In genomic region chr12:31929140-31929526, GRCh38 we compare ENCODE assay signal across 12 cellular contexts. TPM values are rescaled to one million over a fixed set of nuclear protein-coding genes. Genes with fewer than 3 reads are reported as not detected.
DNase-seq lines count a peak whose midpoint lies in the region; ATAC-seq and TF ChIP-seq lines count a peak whose summit lies in the region.
"Had no signal": no experiment of that assay in that cellular context is flagged by ENCODE, and none has a peak within 500 bp of the region (broad histone marks: within the 10 kb centered on the region; RNA-seq: fewer than 3 reads in every experiment).

No MANE protein-coding gene starts in this region.

- H4K20me1 ChIP-seq in OCI-LY1 (ENCODE audit: insufficient read depth, low read length) = no peaks in the 10 kb centered on the region
- no peaks in the 10 kb centered on the region for H4K20me1 ChIP-seq in Karpas-422 (ENCODE audit: insufficient read depth, low read depth, low read length)

- H3F3A ChIP-seq in OCI-LY1 (ENCODE audit: insufficient read depth, low read length) = no peaks in the 10 kb centered on the region

- no peak for TF ChIP-seq CTCF in OCI-LY1 (IDR thresholded peaks at IDR 0.05; ENCODE audit: low read length)

- intact Hi-C loops in activated CD4-positive, alpha-beta T cell treated with anti-CD3 and anti-CD28 coated beads for 36 hours (cut with DNase I, micrococcal nuclease) = loop anchor here in 1 of 2 experiments (1.0 kb wide), 1 partner anchor 30 kb away; the partner anchor contains the start of gene RESF1

- peak; percentile 21 for DNase-seq in activated CD4-positive, alpha-beta T cell treated with anti-CD3 and anti-CD28 coated beads for 36 hours
- DNase-seq in activated CD4-positive, alpha-beta T cell treated with anti-CD3 and anti-CD28 coated beads for 1 hour = no peak
- DNase-seq in activated naive CD4-positive, alpha-beta T cell treated with anti-CD3 and anti-CD28 coated beads, Interleukin-2, amount 50 U/mL, for 72 hours (ENCODE audit: low spot score in 2 of 2) = peak in 1 of 2 donors; percentile 64
- DNase-seq in stimulated activated CD4-positive, alpha-beta T cell treated with anti-CD3 and anti-CD28 coated beads, Interleukin-4, amount 100 ng/mL, for 4 hours = peak; percentile 7 to 59
- no peak for DNase-seq in Karpas-422
- no peak for DNase-seq in activated effector memory CD4-positive, alpha-beta T cell treated with Interleukin-2 at 50 U/mL for 16 hours
- no peak for DNase-seq in islet precursor cell
- DNase-seq: GM23248, heart right ventricle, MG63 had no signal

- H2AFZ ChIP-seq in OCI-LY1 (ENCODE audit: low read length) = no peak overlapping the region
- H2AFZ ChIP-seq in Karpas-422 (ENCODE audit: low read length) = no peak overlapping the region
- H2AFZ ChIP-seq: GM23248 had no signal

- POLR2A ChIA-PET in activated CD4-positive, alpha-beta T cell treated with anti-CD3 and anti-CD28 coated beads for 36 hours (lab: Charles Lee) = interaction anchor here (0.6 kb wide), 2 partner anchors 33 to 60 kb away, joined by 4 to 6 read pairs; no protein-coding TSS in a partner anchor

- peak overlapping the region; percentile 61 for H3K9ac ChIP-seq in OCI-LY1 (ENCODE audit: low read length)
- no peak overlapping the region for H3K9ac ChIP-seq in Karpas-422 (ENCODE audit: low read length)
- H3K9ac ChIP-seq: GM23248 had no signal

- H3K4me2 ChIP-seq in OCI-LY1 (ENCODE audit: low read length) (peak overlapping the region; percentile 70), Karpas-422 (ENCODE audit: low read depth, low read length, poor library complexity, severe bottlenecking) (no peak overlapping the region)

- H3K9me3 ChIP-seq in OCI-LY1 (ENCODE audit: low read length) (0 out of 2 replicates have a peak, but pooled peaks cover 3% of the 10 kb centered on the region), Karpas-422 (ENCODE audit: low read length) (no peaks in the 10 kb centered on the region)
- H3K9me3 ChIP-seq: MG63, right atrium auricular region had no signal

- H3K4me3 Mint-ChIP-seq in activated CD4-positive, alpha-beta T cell treated with anti-CD3 and anti-CD28 coated beads for 36 hours = peak overlapping the region; percentile 66

- H3K79me2 ChIP-seq in OCI-LY1 (ENCODE audit: insufficient read depth, low read length) (no peaks in the 10 kb centered on the region), Karpas-422 (ENCODE audit: low read length) (no peaks in the 10 kb centered on the region)

- peak overlapping the region; percentile 42 for H3K4me3 ChIP-seq in OCI-LY1 (ENCODE audit: low read depth, low read length, poor library complexity, severe bottlenecking)
- no peak overlapping the region for H3K4me3 ChIP-seq in Karpas-422 (ENCODE audit: low read length)
- H3K4me3 ChIP-seq: GM23248, MG63, right atrium auricular region had no signal

- ATAC-seq in activated CD4-positive, alpha-beta T cell treated with anti-CD3 and anti-CD28 coated beads for 36 hours = peak; percentile 54
- ATAC-seq in activated naive CD4-positive, alpha-beta T cell treated with anti-CD3 and anti-CD28 coated beads, Interleukin-2, amount 50 U/mL, for 72 hours = peak in 1 of 2 donors; percentile 83
- ATAC-seq: heart right ventricle had no signal

- H3K27me3 Mint-ChIP-seq in activated CD4-positive, alpha-beta T cell treated with anti-CD3 and anti-CD28 coated beads for 36 hours = no peaks in the 10 kb centered on the region

- H3K9me2 ChIP-seq in OCI-LY1 (ENCODE audit: low read depth, low read length) (no peaks in the 10 kb centered on the region), Karpas-422 (replicated peaks; ENCODE audit: insufficient read depth, low read length) (no peaks in the 10 kb centered on the region)

- H3K9me3 Mint-ChIP-seq in activated CD4-positive, alpha-beta T cell treated with anti-CD3 and anti-CD28 coated beads for 36 hours (ENCODE audit: low read depth) = peaks cover 18% of the 10 kb centered on the region
- peaks cover 15 to 25% of the 10 kb centered on the region in 2 donors for H3K9me3 Mint-ChIP-seq in activated naive CD4-positive, alpha-beta T cell treated with anti-CD3 and anti-CD28 coated beads, Interleukin-2, amount 50 U/mL, for 72 hours

- peaks cover 28% of the 10 kb centered on the region for H3K4me1 ChIP-seq in OCI-LY1 (ENCODE audit: insufficient read depth, low read length, severe bottlenecking)
- 0 out of 2 replicates have a peak, but pooled peaks cover 3% of the 10 kb centered on the region for H3K4me1 ChIP-seq in Karpas-422 (ENCODE audit: low read length)
- H3K4me1 ChIP-seq: right atrium auricular region had no signal

- peaks cover 11% of the 10 kb centered on the region for H3K36me3 Mint-ChIP-seq in activated CD4-positive, alpha-beta T cell treated with anti-CD3 and anti-CD28 coated beads for 36 hours (ENCODE audit: low read depth)
- H3K36me3 Mint-ChIP-seq in activated naive CD4-positive, alpha-beta T cell treated with anti-CD3 and anti-CD28 coated beads, Interleukin-2, amount 50 U/mL, for 72 hours = peaks cover 5 to 51% of the 10 kb centered on the region in 2 donors

- peak overlapping the region; percentile 87 for H3K27ac ChIP-seq in OCI-LY1 (ENCODE audit: low read depth, low read length, poor library complexity, severe bottlenecking)
- H3K27ac ChIP-seq in Karpas-422 (ENCODE audit: low read length) = no peak overlapping the region
- H3K27ac ChIP-seq: GM23248, right atrium auricular region had no signal

- no peaks in the 10 kb centered on the region for H3K36me3 ChIP-seq in OCI-LY1 (ENCODE audit: insufficient read depth, low read length)
- H3K36me3 ChIP-seq in Karpas-422 (ENCODE audit: insufficient read depth, low read length) = no peaks in the 10 kb centered on the region
- H3K36me3 ChIP-seq: heart right ventricle, MG63, right atrium auricular region had no signal

- CTCF ChIA-PET in activated CD4-positive, alpha-beta T cell treated with anti-CD3 and anti-CD28 coated beads for 36 hours (lab: Charles Lee) = interaction anchor here (0.7 kb wide), 1 partner anchor 55 kb away, joined by 3 read pairs; no protein-coding TSS in a partner anchor

- H3K27me3 ChIP-seq in OCI-LY1 (ENCODE audit: insufficient read depth, low read length) (no peaks in the 10 kb centered on the region), Karpas-422 (ENCODE audit: low read length) (no peaks in the 10 kb centered on the region)
- H3K27me3 ChIP-seq: heart right ventricle, MG63, right atrium auricular region had no signal

- peak overlapping the region; percentile 95 for H3K27ac Mint-ChIP-seq in activated CD4-positive, alpha-beta T cell treated with anti-CD3 and anti-CD28 coated beads for 36 hours
- H3K27ac Mint-ChIP-seq in activated naive CD4-positive, alpha-beta T cell treated with anti-CD3 and anti-CD28 coated beads, Interleukin-2, amount 50 U/mL, for 72 hours = peak overlapping the region; percentile 90 to 96

- peaks cover 42% of the 10 kb centered on the region for H3K4me1 Mint-ChIP-seq in activated CD4-positive, alpha-beta T cell treated with anti-CD3 and anti-CD28 coated beads for 36 hours

RNA-seq across cellular contexts. Expression of gene RESF1, which starts 30.1 kb away (rescaled TPM):
- total RNA-seq in activated CD4-positive, alpha-beta T cell treated with anti-CD3 and anti-CD28 coated beads for 36 hours = 10 to 100 TPM; 52.0 to 78.8 TPM
- 10 to 100 TPM; 58.1 to 86.0 TPM for total RNA-seq in activated naive CD4-positive, alpha-beta T cell treated with anti-CD3 and anti-CD28 coated beads, Interleukin-2, amount 50 U/mL, for 72 hours
- 8.8 and 14.0 TPM in 2 replicates for total RNA-seq in Karpas-422 (2014; rRNA removed; shearing (Covaris generic); ENCODE audit: low replicate concordance)

Comparison
In these comparisons a context has a peak if more than half of its experiments do, and no peak if none do; other contexts are left out.
1. DNase-seq: peak in activated CD4-positive, alpha-beta T cell treated with anti-CD3 and anti-CD28 coated beads for 36 hours (single experiment) and stimulated activated CD4-positive, alpha-beta T cell treated with anti-CD3 and anti-CD28 coated beads, Interleukin-4, amount 100 ng/mL, for 4 hours (2 of 2); none in activated CD4-positive, alpha-beta T cell treated with anti-CD3 and anti-CD28 coated beads for 1 hour (single experiment), Karpas-422 (single experiment), activated effector memory CD4-positive, alpha-beta T cell treated with Interleukin-2 at 50 U/mL for 16 hours (single experiment) and islet precursor cell (single experiment).